Comparison of ENCODE assay signal across 8 cellular contexts in genomic region chr11:118435893-118436624, GRCh38. TPM values are rescaled to one million over a fixed set of nuclear protein-coding genes. Genes with fewer than 3 reads are reported as not detected.
DNase-seq lines count a peak whose midpoint lies in the region; ATAC-seq and TF ChIP-seq lines count a peak whose summit lies in the region.

Gene KMT2A, plus strand, starts transcription at chr11:118436492. Its CDS starts 21 bp downstream, at chr11:118436513.

- peak within 1 kb of the TSS; percentile 98 for H3K27ac ChIP-seq in CD4-positive, alpha-beta T cell (ENCODE audit: low read depth, low read length)

- no peaks in the 10 kb centered on the region for H3K27me3 Mint-ChIP-seq in CD4-positive, alpha-beta T cell

- ATAC-seq in CD4-positive, alpha-beta T cell (ENCODE audit: poor library complexity): peak; percentile 54
- ATAC-seq in GM19468 (IDR thresholded peaks at IDR 0.05; ENCODE audit: extremely low read depth, unreplicated experiment): peak; percentile 20

- POLR2A ChIA-PET in CD4-positive, alpha-beta T cell (lab: Charles Lee): interaction anchor here (0.6 to 3.1 kb wide), 48 partner anchors 8 to 587 kb away, joined by 3 to 75 read pairs (median 4); partner anchors contain the start of genes ARCN1, ATP5MG, BCL9L and CD3D

- peaks cover 49% of the 10 kb centered on the region for H3K36me3 Mint-ChIP-seq in CD4-positive, alpha-beta T cell (ENCODE audit: low read depth)

- peak within 1 kb of the TSS; percentile 98 for H3K27ac Mint-ChIP-seq in CD4-positive, alpha-beta T cell

- no peaks in the 10 kb centered on the region for H3K27me3 ChIP-seq in CD4-positive, alpha-beta T cell (ENCODE audit: control insufficient read depth, insufficient read depth, low read length)

- no peaks in the 10 kb centered on the region for H3K9me3 Mint-ChIP-seq in CD4-positive, alpha-beta T cell

- peak; percentile 88 to 96 (median 93) for DNase-seq in CD4-positive, alpha-beta T cell
- DNase-seq in HS-5 (ENCODE audit: low read depth) (peak; percentile 80), NK-92 (lab: John Stamatoyannopoulos, UW; ENCODE audit: unreplicated experiment) (peak; percentile 36), lung microvascular endothelial cell (ENCODE audit: low read depth in 2 of 2) (peak; percentile 98 to 99)
- peak; percentile 82 to 90 for DNase-seq in activated CD8-positive, alpha-beta memory T cell treated with anti-CD3 and anti-CD28 coated beads for 1 hour (ENCODE audit: extremely low read depth in 1 of 2, low read depth in 1 of 2)
- peak; percentile 90 for DNase-seq in effector CD4-positive, alpha-beta T cell
- DNase-seq in stimulated activated CD4-positive, alpha-beta T cell treated with anti-CD3 and anti-CD28 coated beads, TNF-alpha, amount 100 ng/mL, for 4 hours (ENCODE audit: low read depth in 3 of 3): peak; percentile 84 to 96 (median 87)

- intact Hi-C loops in CD4-positive, alpha-beta T cell (cut with DNase I, micrococcal nuclease): loop anchor here (1.0 to 5.0 kb wide), 4 partner anchors 35 to 129 kb away; partner anchors contain the start of genes ATP5MG (in 1 of the 2) and UBE4A (in 1 of the 2)

- no peak for TF ChIP-seq CTCF in CD4-positive, alpha-beta T cell (IDR thresholded peaks at IDR 0.05)

- H3K4me3 Mint-ChIP-seq in CD4-positive, alpha-beta T cell: peak within 1 kb of the TSS; percentile 99

- H3K9me3 ChIP-seq in CD4-positive, alpha-beta T cell (ENCODE audit: control insufficient read depth, low read length): no peaks in the 10 kb centered on the region

- peaks cover 50% of the 10 kb centered on the region for H3K4me1 Mint-ChIP-seq in CD4-positive, alpha-beta T cell (ENCODE audit: low read depth)

- CTCF ChIA-PET in CD4-positive, alpha-beta T cell (lab: Charles Lee): interaction anchor here (0.6 to 1.6 kb wide), 6 partner anchors 33 to 96 kb away, joined by 3 to 7 read pairs (median 4); no protein-coding TSS in a partner anchor

RNA-seq across cellular contexts. Expression of gene KMT2A, which starts in this region (rescaled TPM):
- total RNA-seq in CD4-positive, alpha-beta T cell: 100 to 1,000 TPM; 135 to 140 TPM
- total RNA-seq in lung microvascular endothelial cell: 12.4 and 14.5 TPM in 2 replicates

Comparison
In these comparisons a context has a peak if more than half of its experiments do, and no peak if none do; other contexts are left out.
1. Peak in every context shown above with its lines: DNase-seq, ATAC-seq and H3K27ac ChIP-seq.
2. DNase-seq: peak in every context shown above with its lines; median percentile 98 in lung microvascular endothelial cell; 93 in CD4-positive, alpha-beta T cell; 90 in effector CD4-positive, alpha-beta T cell; 87 in stimulated activated CD4-positive, alpha-beta T cell treated with anti-CD3 and anti-CD28 coated beads, TNF-alpha, amount 100 ng/mL, for 4 hours; 86 in activated CD8-positive, alpha-beta memory T cell treated with anti-CD3 and anti-CD28 coated beads for 1 hour; 80 in HS-5; 36 in NK-92.